In the genomic region with DNA sequence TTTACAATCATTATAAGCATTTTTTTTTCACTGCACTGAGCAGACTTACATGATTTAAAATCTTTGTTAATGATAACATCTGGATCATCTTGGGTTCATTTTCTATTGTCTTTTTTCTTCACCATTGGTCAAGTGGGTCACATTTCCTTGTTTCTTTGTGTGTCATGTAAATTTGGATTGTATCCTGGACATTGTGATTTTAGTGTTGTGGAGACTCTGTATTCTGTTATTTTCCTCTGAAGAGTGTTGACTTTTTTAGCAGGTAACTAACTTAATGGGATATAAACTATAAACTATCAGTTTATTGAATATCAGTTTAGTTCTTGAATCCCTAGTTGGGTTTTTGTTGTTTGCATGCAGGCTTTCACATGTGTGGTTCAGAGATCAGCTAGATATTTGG, we compare ENCODE assay signal across 7 cellular contexts.
"Had no signal": no experiment of that assay in that cellular context is flagged by ENCODE, and none has a peak within 500 bp of the region (broad histone marks: within the 10 kb centered on the region; RNA-seq: fewer than 3 reads in every experiment).

No MANE protein-coding gene starts in this region.

- H3K4me3 ChIP-seq: GM12878 had no signal

- DNase-seq: GDM1, GF-D8 had no signal

- FAIRE-seq: GM12878, GM12891, GM12892, GM18507, GM19239 had no signal

- ATAC-seq: GM12878 had no signal
